3 cellular contexts compared by ENCODE assay signal in the genomic region with DNA sequence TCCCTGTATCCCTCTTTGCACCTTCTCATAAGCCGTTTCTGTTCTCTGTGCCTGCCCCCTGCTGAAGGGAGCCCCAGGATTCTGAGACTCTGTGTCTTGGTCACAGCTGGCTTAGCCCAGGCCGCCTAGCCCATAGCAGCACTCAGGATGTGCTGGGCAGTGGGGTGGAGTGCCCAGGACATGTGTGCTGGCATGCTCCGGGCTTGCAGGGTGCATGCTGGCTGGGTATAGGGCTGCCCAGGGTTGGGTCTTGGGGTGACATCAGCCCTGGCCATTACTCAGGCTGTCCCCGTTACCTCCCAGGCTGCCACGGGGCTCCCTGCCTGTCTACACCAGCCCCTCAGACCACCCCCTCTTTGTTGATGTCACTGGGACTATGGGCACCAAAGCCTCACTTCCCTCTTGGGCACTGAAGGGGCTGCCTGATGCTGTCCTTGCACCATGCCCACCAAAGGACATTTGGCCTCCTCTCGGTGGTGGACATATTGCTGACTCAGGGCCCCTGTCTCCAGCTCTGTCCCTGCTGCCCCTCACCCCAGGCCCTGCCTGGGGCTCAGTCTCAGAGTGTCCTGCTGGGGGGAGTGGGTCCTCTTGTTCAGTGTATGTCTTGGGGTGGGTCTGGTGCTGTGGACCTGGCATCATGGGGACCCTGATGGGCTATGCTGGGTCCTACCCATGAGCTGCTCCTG.
TF ChIP-seq lines count a peak whose summit lies in the region.

No MANE protein-coding gene starts in this region.

TF ChIP-seq in SK-N-SH, 30 proteins besides CTCF, POLR2A, EP300 and RAD21 (continued from another document):
- TF ChIP-seq, protein P1, sequence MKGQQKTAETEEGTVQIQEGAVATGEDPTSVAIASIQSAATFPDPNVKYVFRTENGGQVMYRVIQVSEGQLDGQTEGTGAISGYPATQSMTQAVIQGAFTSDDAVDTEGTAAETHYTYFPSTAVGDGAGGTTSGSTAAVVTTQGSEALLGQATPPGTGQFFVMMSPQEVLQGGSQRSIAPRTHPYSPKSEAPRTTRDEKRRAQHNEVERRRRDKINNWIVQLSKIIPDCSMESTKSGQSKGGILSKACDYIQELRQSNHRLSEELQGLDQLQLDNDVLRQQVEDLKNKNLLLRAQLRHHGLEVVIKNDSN (IDR thresholded peaks at IDR 0.05; ENCODE audit: borderline replicate concordance, low read depth), result no peak
- no peak for TF ChIP-seq GATA2 (CRISPR knock-in tag; IDR thresholded peaks at IDR 0.05)
- TF ChIP-seq SIN3A (IDR thresholded peaks at IDR 0.05; ENCODE audit: borderline replicate concordance, low read depth, low read length), result no peak

TF ChIP-seq in SK-N-SH treated with all-trans-retinoic acid at 6 μM for 48 hours, 23 proteins besides CTCF, POLR2A, EP300 and RAD21 (continued from another document):
- TF ChIP-seq, protein P2, sequence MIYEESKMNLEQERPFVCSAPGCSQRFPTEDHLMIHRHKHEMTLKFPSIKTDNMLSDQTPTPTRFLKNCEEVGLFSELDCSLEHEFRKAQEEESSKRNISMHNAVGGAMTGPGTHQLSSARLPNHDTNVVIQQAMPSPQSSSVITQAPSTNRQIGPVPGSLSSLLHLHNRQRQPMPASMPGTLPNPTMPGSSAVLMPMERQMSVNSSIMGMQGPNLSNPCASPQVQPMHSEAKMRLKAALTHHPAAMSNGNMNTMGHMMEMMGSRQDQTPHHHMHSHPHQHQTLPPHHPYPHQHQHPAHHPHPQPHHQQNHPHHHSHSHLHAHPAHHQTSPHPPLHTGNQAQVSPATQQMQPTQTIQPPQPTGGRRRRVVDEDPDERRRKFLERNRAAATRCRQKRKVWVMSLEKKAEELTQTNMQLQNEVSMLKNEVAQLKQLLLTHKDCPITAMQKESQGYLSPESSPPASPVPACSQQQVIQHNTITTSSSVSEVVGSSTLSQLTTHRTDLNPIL (CRISPR knock-in tag; IDR thresholded peaks at IDR 0.05; ENCODE audit: low read depth), result no peak
- TF ChIP-seq ZFP30 (CRISPR knock-in tag; IDR thresholded peaks at IDR 0.05), result no peak

TF ChIP-seq in neural cell, 6 proteins besides CTCF, POLR2A, EP300 and RAD21 (continued from another document):
- TF ChIP-seq, protein P3, sequence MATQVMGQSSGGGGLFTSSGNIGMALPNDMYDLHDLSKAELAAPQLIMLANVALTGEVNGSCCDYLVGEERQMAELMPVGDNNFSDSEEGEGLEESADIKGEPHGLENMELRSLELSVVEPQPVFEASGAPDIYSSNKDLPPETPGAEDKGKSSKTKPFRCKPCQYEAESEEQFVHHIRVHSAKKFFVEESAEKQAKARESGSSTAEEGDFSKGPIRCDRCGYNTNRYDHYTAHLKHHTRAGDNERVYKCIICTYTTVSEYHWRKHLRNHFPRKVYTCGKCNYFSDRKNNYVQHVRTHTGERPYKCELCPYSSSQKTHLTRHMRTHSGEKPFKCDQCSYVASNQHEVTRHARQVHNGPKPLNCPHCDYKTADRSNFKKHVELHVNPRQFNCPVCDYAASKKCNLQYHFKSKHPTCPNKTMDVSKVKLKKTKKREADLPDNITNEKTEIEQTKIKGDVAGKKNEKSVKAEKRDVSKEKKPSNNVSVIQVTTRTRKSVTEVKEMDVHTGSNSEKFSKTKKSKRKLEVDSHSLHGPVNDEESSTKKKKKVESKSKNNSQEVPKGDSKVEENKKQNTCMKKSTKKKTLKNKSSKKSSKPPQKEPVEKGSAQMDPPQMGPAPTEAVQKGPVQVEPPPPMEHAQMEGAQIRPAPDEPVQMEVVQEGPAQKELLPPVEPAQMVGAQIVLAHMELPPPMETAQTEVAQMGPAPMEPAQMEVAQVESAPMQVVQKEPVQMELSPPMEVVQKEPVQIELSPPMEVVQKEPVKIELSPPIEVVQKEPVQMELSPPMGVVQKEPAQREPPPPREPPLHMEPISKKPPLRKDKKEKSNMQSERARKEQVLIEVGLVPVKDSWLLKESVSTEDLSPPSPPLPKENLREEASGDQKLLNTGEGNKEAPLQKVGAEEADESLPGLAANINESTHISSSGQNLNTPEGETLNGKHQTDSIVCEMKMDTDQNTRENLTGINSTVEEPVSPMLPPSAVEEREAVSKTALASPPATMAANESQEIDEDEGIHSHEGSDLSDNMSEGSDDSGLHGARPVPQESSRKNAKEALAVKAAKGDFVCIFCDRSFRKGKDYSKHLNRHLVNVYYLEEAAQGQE (IDR thresholded peaks at IDR 0.05; ENCODE audit: borderline replicate concordance), result no peak
- no peak for TF ChIP-seq MXI1 (conservative IDR thresholded peaks at IDR 0.05; ENCODE audit: poor library complexity, severe bottlenecking)
